In the genomic region with DNA sequence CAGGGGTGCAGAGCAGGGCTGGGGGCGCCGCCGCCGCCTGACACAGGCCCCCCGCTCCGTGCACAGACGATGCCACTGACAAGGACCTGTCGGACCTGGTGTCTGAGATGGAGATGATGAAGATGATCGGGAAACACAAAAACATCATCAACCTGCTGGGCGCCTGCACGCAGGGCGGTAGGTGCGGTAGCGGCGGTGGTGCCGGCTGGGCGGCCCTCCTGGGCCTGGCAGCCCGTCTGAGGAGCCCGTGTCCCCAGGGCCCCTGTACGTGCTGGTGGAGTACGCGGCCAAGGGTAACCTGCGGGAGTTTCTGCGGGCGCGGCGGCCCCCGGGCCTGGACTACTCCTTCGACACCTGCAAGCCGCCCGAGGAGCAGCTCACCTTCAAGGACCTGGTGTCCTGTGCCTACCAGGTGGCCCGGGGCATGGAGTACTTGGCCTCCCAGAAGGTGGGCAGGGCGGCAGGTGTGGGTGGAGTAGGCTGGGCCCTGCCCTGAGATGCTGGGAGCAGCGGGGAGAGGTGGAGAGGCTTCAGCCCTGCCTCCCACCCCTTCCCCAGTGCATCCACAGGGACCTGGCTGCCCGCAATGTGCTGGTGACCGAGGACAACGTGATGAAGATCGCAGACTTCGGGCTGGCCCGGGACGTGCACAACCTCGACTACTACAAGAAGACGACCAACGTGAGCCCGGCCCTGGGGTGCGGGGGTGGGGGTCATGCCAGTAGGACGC, we compare ENCODE assay signal across 22 cellular contexts. TPM values are rescaled to one million over a fixed set of nuclear protein-coding genes. Genes with fewer than 3 reads are reported as not detected.
"Had no signal": no experiment of that assay in that cellular context is flagged by ENCODE, and none has a peak within 500 bp of the region (broad histone marks: within the 10 kb centered on the region; RNA-seq: fewer than 3 reads in every experiment).

No MANE protein-coding gene starts in this region.

- FAIRE-seq: frontal cortex, pancreas had no signal

- H3K9me3 ChIP-seq: neutrophil, pancreas, stomach, thyroid gland, vagina had no signal

- ATAC-seq: pancreas, sciatic nerve had no signal

- DNase-seq: dorsolateral prefrontal cortex; effector CD4-positive, alpha-beta T cell; hypothalamus; immature natural killer cell; islet precursor cell; natural killer cell; stimulated activated CD4-positive, alpha-beta T cell treated with anti-CD3 and anti-CD28 coated beads, Interleukin-12 subunit alpha, Interleukin-12 subunit beta, amount 100 ng/mL, for 4 hours; stimulated activated CD4-positive, alpha-beta T cell treated with anti-CD3 and anti-CD28 coated beads, Interleukin-1b, Interleukin-23, amount 100 ng/mL, for 48 hours; stimulated activated CD4-positive, alpha-beta T cell treated with anti-CD3 and anti-CD28 coated beads, Interleukin-4, amount 100 ng/mL, for 1 hour; stimulated activated CD8-positive, alpha-beta memory T cell treated with anti-CD3 and anti-CD28 coated beads, Interleukin-4, amount 100 ng/mL, for 48 hours; stimulated activated naive CD4-positive, alpha-beta T cell; stomach; thyroid gland; trophoblast cell had no signal

- H3K4me1 ChIP-seq: pancreas, thyroid gland had no signal

- H3K9me3 Mint-ChIP-seq: immature natural killer cell, memory B cell, natural killer cell had no signal

- H3K27ac ChIP-seq: dorsolateral prefrontal cortex, neutrophil, pancreas, stomach, thyroid gland, vagina had no signal

- H3K4me3 Mint-ChIP-seq: immature natural killer cell, memory B cell, natural killer cell had no signal

- H3K36me3 ChIP-seq: neutrophil, thyroid gland had no signal

- H3K27me3 ChIP-seq: dorsolateral prefrontal cortex, neutrophil, pancreas, stomach, thyroid gland, vagina had no signal

- H3K4me2 ChIP-seq: smooth muscle cell had no signal

- H3K27ac Mint-ChIP-seq: immature natural killer cell, memory B cell, natural killer cell had no signal

- H3K4me1 Mint-ChIP-seq: immature natural killer cell, natural killer cell had no signal

- H3K36me3 Mint-ChIP-seq: immature natural killer cell, memory B cell, natural killer cell had no signal

- H3K4me3 ChIP-seq: dorsolateral prefrontal cortex, lung, pancreas, smooth muscle cell, stomach, thyroid gland, vagina had no signal

RNA-seq across cellular contexts. Expression of gene FGFR3, which starts 12.6 kb away (rescaled TPM):
- total RNA-seq: natural killer cell had no signal
- polyA plus RNA-seq: immature natural killer cell had no signal
